8 cellular contexts compared by ENCODE assay signal in the genomic region with DNA sequence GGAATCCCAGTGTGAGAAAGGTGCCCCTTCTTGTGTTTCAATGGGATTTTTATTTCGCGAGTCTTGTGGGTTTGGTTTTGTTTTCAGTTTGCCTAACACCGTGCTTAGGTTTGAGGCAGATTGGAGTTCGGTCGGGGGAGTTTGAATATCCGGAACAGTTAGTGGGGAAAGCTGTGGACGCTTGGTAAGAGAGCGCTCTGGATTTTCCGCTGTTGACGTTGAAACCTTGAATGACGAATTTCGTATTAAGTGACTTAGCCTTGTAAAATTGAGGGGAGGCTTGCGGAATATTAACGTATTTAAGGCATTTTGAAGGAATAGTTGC. TPM values are rescaled to one million over a fixed set of nuclear protein-coding genes. Genes with fewer than 3 reads are reported as not detected.
DNase-seq lines count a peak whose midpoint lies in the region; ATAC-seq, FAIRE-seq and TF ChIP-seq lines count a peak whose summit lies in the region.

No MANE protein-coding gene starts in this region.

- CTCF ChIA-PET in K562 (lab: Yijun Ruan, JAX; ENCODE audit: low intra/inter-chr PET ratio): no interaction called here

- no peaks in the 10 kb centered on the region for H4K20me1 ChIP-seq in KMS-11 (ENCODE audit: insufficient read depth)
- peaks cover 11% of the 10 kb centered on the region; the same call in 1 of the 2 replicates for H4K20me1 ChIP-seq in K562 (replicated peaks; ENCODE audit: control insufficient read depth, insufficient read depth, low read length)

- H3K9me1 ChIP-seq in K562 (ENCODE audit: control insufficient read depth, insufficient read depth, low read length): no peaks in the 10 kb centered on the region

- H3K9ac ChIP-seq in KMS-11 (peak overlapping the region; percentile 72; the same call in 1 of the 2 replicates), K562 (ENCODE audit: insufficient read depth in 1 of 2, low read depth in 2 of 2, low read length in 2 of 2) (peak overlapping the region; percentile 91 to 96)

- H3K9me3 ChIP-seq in K562 (replicated peaks; ENCODE audit: control insufficient read depth, insufficient read depth, low read depth, low read length) (no peaks in the 10 kb centered on the region), lung (ENCODE audit: control insufficient read depth in 2 of 2, insufficient read depth in 1 of 2, low read length in 1 of 2) (no peaks in the 10 kb centered on the region)

- H3K4me2 ChIP-seq in KMS-11: peak overlapping the region; percentile 42
- peak overlapping the region; percentile 77 for H3K4me2 ChIP-seq in K562 (ENCODE audit: insufficient read depth, low read length)

- H3K36me3 ChIP-seq in KMS-11 (ENCODE audit: insufficient read depth) (peaks cover 4% of the 10 kb centered on the region; the same call in 1 of the 2 replicates), K562 (ENCODE audit: control insufficient read depth, insufficient read depth, low read length) (peaks cover 29% of the 10 kb centered on the region; the same call in 2 of the 3 replicates), lung (ENCODE audit: control insufficient read depth in 2 of 2, insufficient read depth in 2 of 2, low read length in 2 of 2) (peaks cover 1 to 3% of the 10 kb centered on the region in 2 donors)

- H3K4me1 ChIP-seq in KMS-11 (ENCODE audit: low read depth, poor library complexity, severe bottlenecking): no peaks in the 10 kb centered on the region
- peaks cover 17 to 28% of the 10 kb centered on the region in 2 experiments; a peak in 4 of 5 replicates for H3K4me1 ChIP-seq in K562 (replicated peaks in 1 of 2; ENCODE audit: control insufficient read depth in 2 of 2, insufficient read depth in 2 of 2, low read length in 2 of 2)
- H3K4me1 ChIP-seq in lung (ENCODE audit: control insufficient read depth in 2 of 2, insufficient read depth in 2 of 2, low read length in 2 of 2): peaks cover 1 to 8% of the 10 kb centered on the region in 2 donors

- H3K4me3 ChIP-seq in KMS-11 (IDR thresholded peaks at IDR 0.05; ENCODE audit: insufficient read depth, low read depth, low read length): no peak overlapping the region
- peak overlapping the region; percentile 55 for H3K4me3 ChIP-seq in K562
- H3K4me3 ChIP-seq in lung: peak overlapping the region; percentile 53

- no peak for TF ChIP-seq CTCF in KMS-11 (conservative IDR thresholded peaks at IDR 0.05; ENCODE audit: low read depth, low read length)
- TF ChIP-seq CTCF in K562 (IDR thresholded peaks at IDR 0.05 in 2 of 3, conservative IDR thresholded peaks at IDR 0.05 in 1 of 3; ENCODE audit: insufficient read depth in 2 of 3, low read depth in 1 of 3, low read length in 3 of 3): no peak
- TF ChIP-seq CTCF in lung (IDR thresholded peaks at IDR 0.05; ENCODE audit: control extremely low read depth, extremely low read depth): no peak

- 2% methylated on average over 14 of the region's 14 CpGs for WGBS in K562 (ENCODE audit: insufficient coverage, low coverage, missing lambda C conversion rate)
- 1% methylated on average over 14 of the region's 14 CpGs for WGBS in lung, 2 donors

- intact Hi-C loops in K562 (cut with micrococcal nuclease): loop anchor here (2.0 kb wide), 2 partner anchors 57 to 95 kb away; no protein-coding TSS in a partner anchor

- POLR2A ChIA-PET in K562 (lab: Yijun Ruan, JAX): interaction anchor here (0.6 to 3.8 kb wide), 16 partner anchors 15 to 1455 kb away, joined by 3 to 39 read pairs (median 4); no protein-coding TSS in a partner anchor

- peaks cover 7% of the 10 kb centered on the region for H3K79me2 ChIP-seq in KMS-11 (ENCODE audit: insufficient read depth, low read depth)
- H3K79me2 ChIP-seq in K562 (ENCODE audit: control insufficient read depth, insufficient read depth, low read length): peaks cover 41% of the 10 kb centered on the region

- TF ChIP-seq POLR2A in K562 (conservative IDR thresholded peaks at IDR 0.05): no peak

- in situ Hi-C loops in K562 (cut with MboI): no loop called here

- no peak for TF ChIP-seq EP300 in K562 (IDR thresholded peaks at IDR 0.05; ENCODE audit: low read length)

- BruUV-seq in K562 (replicated peaks; lab: Mats Ljungman, UMichigan): no TSS peak

- FAIRE-seq in K562 (lab: Jason Lieb, UNC): no peak

- peak overlapping the region; percentile 78; the same call in 1 of the 2 replicates for H2AFZ ChIP-seq in KMS-11 (ENCODE audit: low read depth)
- H2AFZ ChIP-seq in K562 (ENCODE audit: low read depth, low read length): no peak overlapping the region

- TF ChIP-seq RAD21 in K562 (CRISPR knock-in tag; conservative IDR thresholded peaks at IDR 0.05 in 1 of 2, IDR thresholded peaks at IDR 0.05 in 1 of 2): no peak

- peak overlapping the region; percentile 95; the same call in 1 of the 2 replicates for H3K27ac ChIP-seq in KMS-11
- peak overlapping the region; percentile 94 for H3K27ac ChIP-seq in K562 (ENCODE audit: extremely low read depth, low read depth, low read length)
- H3K27ac ChIP-seq in lung (ENCODE audit: low read depth in 1 of 2, low read length in 1 of 2): peak overlapping the region; percentile 82 to 92
- peak overlapping the region; percentile 94 for H3K27ac ChIP-seq in temporal lobe (ENCODE audit: low read depth, low read length)

- ATAC-seq in GM19463 (IDR thresholded peaks at IDR 0.05; ENCODE audit: unreplicated experiment) (peak; percentile 11), K562 (no peak), lung (ENCODE audit: insufficient read depth, low FRiP score) (no peak)

- H3K27me3 ChIP-seq in KMS-11 (ENCODE audit: insufficient read depth, low read depth): no peaks in the 10 kb centered on the region
- no peaks in the 10 kb centered on the region for H3K27me3 ChIP-seq in K562 (ENCODE audit: control insufficient read depth in 2 of 2, insufficient read depth in 2 of 2, low read length in 2 of 2)
- H3K27me3 ChIP-seq in lung (ENCODE audit: control insufficient read depth, insufficient read depth): no peaks in the 10 kb centered on the region

- DNase-seq in K562 (ENCODE audit: extremely low read depth in 1 of 4, low spot score in 3 of 4) (no peak), lung (ENCODE audit: low spot score) (no peak), cerebellar nuclear complex (lab: John Stamatoyannopoulos, UW) (no peak), NCI-H345 treated with DMSO at 0.1 percent for 48 hours (lab: John Stamatoyannopoulos, UW; ENCODE audit: unreplicated experiment) (no peak), SHP77 (lab: John Stamatoyannopoulos, UW) (no peak)

RNA-seq across cellular contexts. Expression of gene UBB, which starts 0.6 kb away (rescaled TPM):
- 132 and 247 TPM in 2 replicates for total RNA-seq in K562 (2011; cell fraction: chromatin; rRNA removed; ENCODE audit: low replicate concordance)
- 377 and 399 TPM in 2 replicates for total RNA-seq in K562 (2011; cell fraction: nucleolus; rRNA removed)
- 354 and 382 TPM in 2 replicates for total RNA-seq in K562 (2011; cell fraction: nucleoplasm; rRNA removed)
- 2,054 and 2,801 TPM in 2 replicates for total RNA-seq in K562 (2014; rRNA removed)
- total RNA-seq in K562 (2014; rRNA removed; fragmentation: Illumina TruSeq; extraction: Trizol): 1,199 and 1,477 TPM in 2 replicates
- 1,630 and 1,692 TPM in 2 replicates for total RNA-seq in K562 (2015; rRNA removed; fragmentation: Illumina TruSeq; extraction: Trizol)
- 1,581 and 1,675 TPM in 2 replicates for total RNA-seq in K562 (2021)
- polyA plus RNA-seq in K562 (2011; rRNA removed): 1,069 and 1,272 TPM in 2 replicates
- 1,564 and 2,005 TPM in 2 replicates for polyA plus RNA-seq in K562 (2011; cell fraction: cytosol; rRNA removed)
- 726 and 879 TPM in 2 replicates for polyA plus RNA-seq in K562 (2011; cell fraction: nucleus; rRNA removed)
- polyA plus RNA-seq in K562 (2012): 2,693 and 3,124 TPM in 2 replicates
- polyA plus RNA-seq in K562 (2014; fragmentation: Illumina TruSeq; extraction: Trizol): 1,681 and 1,922 TPM in 2 replicates
- polyA plus RNA-seq in K562 (2014; fragmentation: Nextera tagmentation; extraction: Ambion mirVana): 1,000 to 10,000 TPM; 3,942 to 4,143 TPM
- 1,696 and 2,000 TPM in 2 replicates for polyA plus RNA-seq in K562 (2014; rRNA removed)
- polyA minus RNA-seq in K562 (2011; rRNA and poly(A)+ RNA removed): 966 and 1,497 TPM in 2 replicates
- 625 and 785 TPM in 2 replicates for polyA minus RNA-seq in K562 (2011; cell fraction: cytosol; rRNA and poly(A)+ RNA removed)
- 116 and 251 TPM in 2 replicates for polyA minus RNA-seq in K562 (2011; cell fraction: nucleus; rRNA and poly(A)+ RNA removed)
- total RNA-seq in lung: 1,000 to 10,000 TPM; 1,313 to 1,870 TPM
- 1,000 to 10,000 TPM in 1 of 2 donors, 100 to 1,000 TPM in 1; 602 to 1,175 TPM for polyA plus RNA-seq in lung
- 777 TPM for total RNA-seq in temporal lobe

RNA-seq across cellular contexts. Expression of gene CENPV, which starts 28.2 kb away (rescaled TPM):
- 56.5 and 86.7 TPM in 2 replicates for total RNA-seq in K562 (2011; cell fraction: chromatin; rRNA removed; ENCODE audit: low replicate concordance)
- 65.5 and 66.5 TPM in 2 replicates for total RNA-seq in K562 (2011; cell fraction: nucleolus; rRNA removed)
- total RNA-seq in K562 (2011; cell fraction: nucleoplasm; rRNA removed): 76.8 and 103 TPM in 2 replicates
- 90.9 and 131 TPM in 2 replicates for total RNA-seq in K562 (2014; rRNA removed)
- 89.6 and 95.5 TPM in 2 replicates for total RNA-seq in K562 (2014; rRNA removed; fragmentation: Illumina TruSeq; extraction: Trizol)
- 67.4 and 75.0 TPM in 2 replicates for total RNA-seq in K562 (2015; rRNA removed; fragmentation: Illumina TruSeq; extraction: Trizol)
- total RNA-seq in K562 (2021): 86.1 and 89.1 TPM in 2 replicates
- polyA plus RNA-seq in K562 (2011; rRNA removed): 112 and 128 TPM in 2 replicates
- 115 and 125 TPM in 2 replicates for polyA plus RNA-seq in K562 (2011; cell fraction: cytosol; rRNA removed)
- 114 and 127 TPM in 2 replicates for polyA plus RNA-seq in K562 (2011; cell fraction: nucleus; rRNA removed)
- polyA plus RNA-seq in K562 (2012): 64.4 and 69.3 TPM in 2 replicates
- 89.3 and 96.6 TPM in 2 replicates for polyA plus RNA-seq in K562 (2014; fragmentation: Illumina TruSeq; extraction: Trizol)
- polyA plus RNA-seq in K562 (2014; fragmentation: Nextera tagmentation; extraction: Ambion mirVana): 10 to 100 TPM; 17.8 to 25.8 TPM
- 91.8 and 100 TPM in 2 replicates for polyA plus RNA-seq in K562 (2014; rRNA removed)
- polyA minus RNA-seq in K562 (2011; rRNA and poly(A)+ RNA removed): 53.0 and 61.8 TPM in 2 replicates
- polyA minus RNA-seq in K562 (2011; cell fraction: cytosol; rRNA and poly(A)+ RNA removed): 24.5 and 25.6 TPM in 2 replicates
- 17.9 and 22.4 TPM in 2 replicates for polyA minus RNA-seq in K562 (2011; cell fraction: nucleus; rRNA and poly(A)+ RNA removed)
- total RNA-seq in lung: 10 to 100 TPM; 13.9 to 16.8 TPM
- polyA plus RNA-seq in lung: 10 to 100 TPM; 10.1 to 15.1 TPM
- total RNA-seq in temporal lobe: 73.8 TPM

RNA-seq across cellular contexts. Expression of gene TRPV2, which starts 33.9 kb away (rescaled TPM):
- total RNA-seq in K562 (2011; cell fraction: chromatin; rRNA removed; ENCODE audit: low replicate concordance): 66.3 and 211 TPM in 2 replicates
- 185 and 234 TPM in 2 replicates for total RNA-seq in K562 (2011; cell fraction: nucleolus; rRNA removed)
- total RNA-seq in K562 (2011; cell fraction: nucleoplasm; rRNA removed): 108 and 114 TPM in 2 replicates
- total RNA-seq in K562 (2014; rRNA removed) (43.5 and 51.6 TPM in 2 replicates), K562 (2014; rRNA removed; fragmentation: Illumina TruSeq; extraction: Trizol) (24.1 and 30.3 TPM in 2 replicates), K562 (2015; rRNA removed; fragmentation: Illumina TruSeq; extraction: Trizol) (28.6 and 31.9 TPM in 2 replicates), K562 (2021) (93.6 and 97.5 TPM in 2 replicates), lung (100 to 1,000 TPM in 1 of 2 donors, 10 to 100 TPM in 1; 12.6 to 105 TPM), temporal lobe (0.98 TPM)
- polyA plus RNA-seq in K562 (2011; rRNA removed) (37.5 and 60.1 TPM in 2 replicates), K562 (2014; fragmentation: Illumina TruSeq; extraction: Trizol) (29.6 and 39.7 TPM in 2 replicates), K562 (2014; fragmentation: Nextera tagmentation; extraction: Ambion mirVana) (10 to 100 TPM in 1 of 2 experiments, 1 to 10 TPM in 1; 10.0 to 15.6 TPM), K562 (2014; rRNA removed) (33.7 and 42.0 TPM in 2 replicates), lung (10 to 100 TPM; 45.1 to 46.3 TPM)
- polyA plus RNA-seq in K562 (2011; cell fraction: cytosol; rRNA removed): 43.3 and 57.1 TPM in 2 replicates
- 61.7 and 85.4 TPM in 2 replicates for polyA plus RNA-seq in K562 (2011; cell fraction: nucleus; rRNA removed)
- 83.6 and 173 TPM in 2 replicates for polyA plus RNA-seq in K562 (2012)
- polyA minus RNA-seq in K562 (2011; rRNA and poly(A)+ RNA removed): 43.0 and 43.3 TPM in 2 replicates
- 86.4 and 94.1 TPM in 2 replicates for polyA minus RNA-seq in K562 (2011; cell fraction: cytosol; rRNA and poly(A)+ RNA removed)
- polyA minus RNA-seq in K562 (2011; cell fraction: nucleus; rRNA and poly(A)+ RNA removed): 27.1 and 30.0 TPM in 2 replicates
